ENCODE assay signal across 21 cellular contexts in the genomic region with DNA sequence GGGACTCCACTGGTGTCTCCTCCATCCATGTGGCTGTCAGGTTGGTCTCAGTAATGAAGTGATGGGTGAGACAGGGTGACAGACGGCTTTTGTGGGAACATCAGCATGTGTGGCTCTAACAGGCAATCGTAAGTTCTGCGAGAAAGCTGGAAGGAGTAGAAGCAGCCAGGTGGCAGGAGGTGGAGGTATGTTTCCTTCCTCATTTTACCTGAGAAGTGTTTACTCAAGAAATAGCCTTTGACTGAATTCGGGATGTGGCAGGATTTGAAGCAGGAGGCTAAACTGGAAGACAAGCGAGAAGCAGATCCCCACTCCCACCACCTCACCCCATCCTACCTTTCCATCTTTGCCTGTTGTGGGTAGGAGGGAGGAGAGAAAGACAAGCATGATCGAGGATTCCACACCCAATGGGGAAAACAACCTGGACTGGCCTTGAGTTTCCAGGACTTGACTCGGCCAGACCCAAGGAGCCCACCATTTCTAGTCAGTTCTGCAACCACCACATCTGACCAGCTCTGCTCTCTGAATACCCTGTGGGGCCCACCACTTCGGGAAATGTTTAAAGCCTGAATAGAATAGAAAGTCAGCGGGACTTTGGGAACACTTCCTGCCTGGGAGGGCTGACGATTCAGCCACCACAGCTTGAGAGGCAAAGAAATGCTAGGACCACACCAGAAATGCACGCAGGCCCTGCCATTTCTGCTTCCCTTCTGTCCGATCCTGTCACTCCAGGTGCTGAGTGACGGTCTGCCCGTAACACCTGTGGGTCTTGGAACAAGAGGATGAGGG. TPM values are rescaled to one million over a fixed set of nuclear protein-coding genes. Genes with fewer than 3 reads are reported as not detected.
DNase-seq lines count a peak whose midpoint lies in the region; TF ChIP-seq lines count a peak whose summit lies in the region.
"Had no signal": no experiment of that assay in that cellular context is flagged by ENCODE, and none has a peak within 500 bp of the region (broad histone marks: within the 10 kb centered on the region; RNA-seq: fewer than 3 reads in every experiment).

No MANE protein-coding gene starts in this region.

- no peak overlapping the region for H3K14ac ChIP-seq in mesenchymal stem cell (ENCODE audit: low read length in 2 of 2)

- peaks cover 20% of the 10 kb centered on the region for H3K27me3 Mint-ChIP-seq in activated naive CD4-positive, alpha-beta T cell treated with anti-CD3 and anti-CD28 coated beads, Interleukin-2, amount 10 ng/mL, durations not matched to agents 7 days and 5 days

- CTCF ChIA-PET in activated naive CD4-positive, alpha-beta T cell treated with anti-CD3 and anti-CD28 coated beads, Interleukin-2, amount 10 ng/mL, durations not matched to agents 7 days and 5 days (lab: Charles Lee): no interaction called here

- H3K4me1 Mint-ChIP-seq in activated naive CD4-positive, alpha-beta T cell treated with anti-CD3 and anti-CD28 coated beads, Interleukin-2, amount 10 ng/mL, durations not matched to agents 7 days and 5 days: no peaks in the 10 kb centered on the region
- H3K4me1 Mint-ChIP-seq: CD8-positive, alpha-beta memory T cell had no signal

- no peak overlapping the region for H4K8ac ChIP-seq in mesenchymal stem cell (ENCODE audit: low read length)

- no peak for TF ChIP-seq CTCF in esophagus muscularis mucosa (IDR thresholded peaks at IDR 0.05)

- no peaks in the 10 kb centered on the region for H3K36me3 Mint-ChIP-seq in activated naive CD4-positive, alpha-beta T cell treated with anti-CD3 and anti-CD28 coated beads, Interleukin-2, amount 10 ng/mL, durations not matched to agents 7 days and 5 days
- H3K36me3 Mint-ChIP-seq: CD8-positive, alpha-beta memory T cell had no signal

- H3K36me3 ChIP-seq in esophagus muscularis mucosa: no peaks in the 10 kb centered on the region
- no peaks in the 10 kb centered on the region for H3K36me3 ChIP-seq in mesenchymal stem cell (ENCODE audit: control insufficient read depth in 1 of 2, insufficient read depth in 2 of 2, low read depth in 1 of 2, low read length in 2 of 2)
- H3K36me3 ChIP-seq: BLaER1 treated with 17β-estradiol and CSF1 and Interleukin-3, amounts not matched to agents 10 nM and 100 nM; HAP-1 had no signal

- no peak for TF ChIP-seq POLR2A in esophagus muscularis mucosa (IDR thresholded peaks at IDR 0.05; ENCODE audit: low read depth)

- no peak overlapping the region for H2AK5ac ChIP-seq in mesenchymal stem cell (ENCODE audit: low read length, severe bottlenecking)

- H2BK5ac ChIP-seq in mesenchymal stem cell (ENCODE audit: low read depth, low read length, poor library complexity, severe bottlenecking): no peak overlapping the region

- no peak overlapping the region for H2AFZ ChIP-seq in mesenchymal stem cell (ENCODE audit: low read depth, low read length)

- no peak overlapping the region for H3K9ac ChIP-seq in mesenchymal stem cell (ENCODE audit: low read length)
- H3K9ac ChIP-seq: BLaER1 treated with 17β-estradiol and CSF1 and Interleukin-3, amounts not matched to agents 10 nM and 100 nM had no signal

- H3K9me3 ChIP-seq in esophagus muscularis mucosa: no peaks in the 10 kb centered on the region
- no peaks in the 10 kb centered on the region for H3K9me3 ChIP-seq in mesenchymal stem cell (ENCODE audit: control insufficient read depth, low read length)
- H3K9me3 ChIP-seq: BLaER1 treated with 17β-estradiol and CSF1 and Interleukin-3, amounts not matched to agents 10 nM and 100 nM; HAP-1 had no signal

- peak overlapping the region; percentile 31 for H4K91ac ChIP-seq in mesenchymal stem cell (ENCODE audit: low read length)

- no peak overlapping the region for H2BK12ac ChIP-seq in mesenchymal stem cell (ENCODE audit: low read length in 2 of 2)

- H3K4ac ChIP-seq in mesenchymal stem cell (ENCODE audit: low read depth in 1 of 2, low read length in 2 of 2): no peak overlapping the region

- H3K18ac ChIP-seq in mesenchymal stem cell (ENCODE audit: low read depth in 1 of 2, low read length in 2 of 2): no peak overlapping the region

- peaks cover 0 to 3% (median 0%) of the 10 kb centered on the region in 4 donors for H3K27me3 ChIP-seq in esophagus muscularis mucosa
- H3K27me3 ChIP-seq in mesenchymal stem cell (ENCODE audit: control insufficient read depth in 1 of 2, insufficient read depth in 1 of 2, low read length in 2 of 2): peaks cover 6 to 67% of the 10 kb centered on the region in 2 experiments
- H3K27me3 ChIP-seq: BLaER1 treated with 17β-estradiol and CSF1 and Interleukin-3, amounts not matched to agents 10 nM and 100 nM had no signal

- peak overlapping the region; percentile 42 for H3K27ac Mint-ChIP-seq in activated naive CD4-positive, alpha-beta T cell treated with anti-CD3 and anti-CD28 coated beads, Interleukin-2, amount 10 ng/mL, durations not matched to agents 7 days and 5 days

- H3K27ac ChIP-seq in esophagus muscularis mucosa (replicated peaks in 1 of 4): no peak overlapping the region
- no peak overlapping the region for H3K27ac ChIP-seq in mesenchymal stem cell (ENCODE audit: low read length, poor library complexity, severe bottlenecking)
- H3K27ac ChIP-seq: BLaER1 treated with 17β-estradiol and CSF1 and Interleukin-3, amounts not matched to agents 10 nM and 100 nM had no signal

- H3K23ac ChIP-seq in mesenchymal stem cell (ENCODE audit: low read length in 2 of 2): no peak overlapping the region

- intact Hi-C loops in esophagus muscularis mucosa (cut with DNase I): no loop called here

- H2BK15ac ChIP-seq in mesenchymal stem cell (ENCODE audit: low read depth, poor library complexity, severe bottlenecking): no peak overlapping the region

- no peaks in the 10 kb centered on the region for H3K4me1 ChIP-seq in esophagus muscularis mucosa
- H3K4me1 ChIP-seq in mesenchymal stem cell (ENCODE audit: control insufficient read depth, insufficient read depth, low read depth, low read length): no peaks in the 10 kb centered on the region
- H3K4me1 ChIP-seq: HAP-1 had no signal

- DNase-seq in activated naive CD4-positive, alpha-beta T cell treated with anti-CD3 and anti-CD28 coated beads, Interleukin-2, amount 10 ng/mL, durations not matched to agents 7 days and 5 days: no peak
- no peak for DNase-seq in activated naive CD4-positive, alpha-beta T cell treated with anti-CD3 and anti-CD28 coated beads, Interleukin-2, amount 50 U/mL, for 16 hours
- DNase-seq in esophagus muscularis mucosa (ENCODE audit: extremely low spot score): peak; percentile 88
- DNase-seq in mesenchymal stem cell: no peak
- no peak for DNase-seq in DMS79 treated with DMSO at 0.1 percent for 48 hours (lab: John Stamatoyannopoulos, UW)
- no peak for DNase-seq in DMS153 (lab: John Stamatoyannopoulos, UW)
- no peak for DNase-seq in SKM-1 (lab: John Stamatoyannopoulos, UW; ENCODE audit: unreplicated experiment)
- no peak for DNase-seq in NCI-H345 (lab: John Stamatoyannopoulos, UW)
- DNase-seq: CD8-positive, alpha-beta memory T cell; GF-D8; KBM-7; MV-4-11; NCI-H1417; NCI-H187 treated with DMSO at 0.1 percent for 48 hours; NCI-H446; NCI-H69; SHP77 had no signal

- 77% methylated on average over 14 of the region's 14 CpGs for WGBS in esophagus muscularis mucosa
- 87% methylated on average over 10 of the region's 14 CpGs for WGBS in mesenchymal stem cell

- H3K4me3 Mint-ChIP-seq in activated naive CD4-positive, alpha-beta T cell treated with anti-CD3 and anti-CD28 coated beads, Interleukin-2, amount 10 ng/mL, durations not matched to agents 7 days and 5 days: no peak overlapping the region
- H3K4me3 Mint-ChIP-seq: CD8-positive, alpha-beta memory T cell had no signal

- H3K9me3 Mint-ChIP-seq in activated naive CD4-positive, alpha-beta T cell treated with anti-CD3 and anti-CD28 coated beads, Interleukin-2, amount 10 ng/mL, durations not matched to agents 7 days and 5 days: no peaks in the 10 kb centered on the region
- H3K9me3 Mint-ChIP-seq: CD8-positive, alpha-beta memory T cell had no signal

- H3K4me3 ChIP-seq in esophagus muscularis mucosa (no peak overlapping the region), mesenchymal stem cell (ENCODE audit: insufficient read depth in 1 of 2, low read depth in 1 of 2, low read length in 2 of 2) (no peak overlapping the region)
- H3K4me3 ChIP-seq: BLaER1 treated with 17β-estradiol and CSF1 and Interleukin-3, amounts not matched to agents 10 nM and 100 nM; HAP-1 had no signal

- no peaks in the 10 kb centered on the region for H3K79me1 ChIP-seq in mesenchymal stem cell (replicated peaks; ENCODE audit: low read length, poor library complexity, severe bottlenecking)

- TF ChIP-seq EP300 in esophagus muscularis mucosa (IDR thresholded peaks at IDR 0.05): no peak

- H3K4me2 ChIP-seq in mesenchymal stem cell (ENCODE audit: low read length, poor library complexity, severe bottlenecking): no peak overlapping the region
- H3K4me2 ChIP-seq: BLaER1 treated with 17β-estradiol and CSF1 and Interleukin-3, amounts not matched to agents 10 nM and 100 nM had no signal

- H2BK120ac ChIP-seq in mesenchymal stem cell (ENCODE audit: low read depth, low read length): no peak overlapping the region

RNA-seq across cellular contexts. Expression of gene ABCG8, which starts 1.2 kb away (rescaled TPM):
- total RNA-seq in esophagus muscularis mucosa: not detected
- not detected for polyA plus RNA-seq in mesenchymal stem cell (2013, experiment 1 of 2)
- not detected for polyA plus RNA-seq in mesenchymal stem cell (2013, experiment 2 of 2)
- total RNA-seq: CD8-positive, alpha-beta memory T cell; Daoy; HT1080 had no signal
- polyA plus RNA-seq: CD8-positive, alpha-beta memory T cell had no signal

RNA-seq across cellular contexts. Expression of gene ABCG5, which starts 1.3 kb away (rescaled TPM):
- total RNA-seq in esophagus muscularis mucosa: not detected
- not detected for polyA plus RNA-seq in mesenchymal stem cell (2013, experiment 1 of 2)
- not detected for polyA plus RNA-seq in mesenchymal stem cell (2013, experiment 2 of 2)
- total RNA-seq: CD8-positive, alpha-beta memory T cell; Daoy; HT1080 had no signal
- polyA plus RNA-seq: CD8-positive, alpha-beta memory T cell had no signal
